1 cellular context compared by ENCODE assay signal in the genomic region with DNA sequence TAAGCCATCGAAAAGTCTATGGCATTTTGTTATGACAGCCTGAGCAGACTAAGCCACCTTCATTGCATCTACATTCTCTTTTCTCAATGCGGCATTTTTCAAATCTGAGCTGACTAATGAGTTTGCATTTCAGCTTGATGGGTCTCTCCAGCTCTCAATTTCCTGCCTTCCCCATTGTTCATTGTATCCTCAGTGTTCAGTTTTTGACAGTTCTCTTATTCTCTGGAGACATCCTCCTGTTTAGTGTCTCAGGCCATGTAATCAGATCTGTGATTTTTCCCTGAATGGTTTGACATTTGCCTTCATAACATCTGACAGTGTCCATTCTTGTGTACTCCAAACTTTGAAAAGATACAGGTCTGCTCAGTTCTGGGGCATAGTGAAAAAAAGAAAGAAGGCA.
TF ChIP-seq lines count a peak whose summit lies in the region.

No MANE protein-coding gene starts in this region.

TF ChIP-seq in GM23338, 12 proteins besides CTCF, POLR2A, EP300 and RAD21 (continued from another document):
- TF ChIP-seq, protein P1, sequence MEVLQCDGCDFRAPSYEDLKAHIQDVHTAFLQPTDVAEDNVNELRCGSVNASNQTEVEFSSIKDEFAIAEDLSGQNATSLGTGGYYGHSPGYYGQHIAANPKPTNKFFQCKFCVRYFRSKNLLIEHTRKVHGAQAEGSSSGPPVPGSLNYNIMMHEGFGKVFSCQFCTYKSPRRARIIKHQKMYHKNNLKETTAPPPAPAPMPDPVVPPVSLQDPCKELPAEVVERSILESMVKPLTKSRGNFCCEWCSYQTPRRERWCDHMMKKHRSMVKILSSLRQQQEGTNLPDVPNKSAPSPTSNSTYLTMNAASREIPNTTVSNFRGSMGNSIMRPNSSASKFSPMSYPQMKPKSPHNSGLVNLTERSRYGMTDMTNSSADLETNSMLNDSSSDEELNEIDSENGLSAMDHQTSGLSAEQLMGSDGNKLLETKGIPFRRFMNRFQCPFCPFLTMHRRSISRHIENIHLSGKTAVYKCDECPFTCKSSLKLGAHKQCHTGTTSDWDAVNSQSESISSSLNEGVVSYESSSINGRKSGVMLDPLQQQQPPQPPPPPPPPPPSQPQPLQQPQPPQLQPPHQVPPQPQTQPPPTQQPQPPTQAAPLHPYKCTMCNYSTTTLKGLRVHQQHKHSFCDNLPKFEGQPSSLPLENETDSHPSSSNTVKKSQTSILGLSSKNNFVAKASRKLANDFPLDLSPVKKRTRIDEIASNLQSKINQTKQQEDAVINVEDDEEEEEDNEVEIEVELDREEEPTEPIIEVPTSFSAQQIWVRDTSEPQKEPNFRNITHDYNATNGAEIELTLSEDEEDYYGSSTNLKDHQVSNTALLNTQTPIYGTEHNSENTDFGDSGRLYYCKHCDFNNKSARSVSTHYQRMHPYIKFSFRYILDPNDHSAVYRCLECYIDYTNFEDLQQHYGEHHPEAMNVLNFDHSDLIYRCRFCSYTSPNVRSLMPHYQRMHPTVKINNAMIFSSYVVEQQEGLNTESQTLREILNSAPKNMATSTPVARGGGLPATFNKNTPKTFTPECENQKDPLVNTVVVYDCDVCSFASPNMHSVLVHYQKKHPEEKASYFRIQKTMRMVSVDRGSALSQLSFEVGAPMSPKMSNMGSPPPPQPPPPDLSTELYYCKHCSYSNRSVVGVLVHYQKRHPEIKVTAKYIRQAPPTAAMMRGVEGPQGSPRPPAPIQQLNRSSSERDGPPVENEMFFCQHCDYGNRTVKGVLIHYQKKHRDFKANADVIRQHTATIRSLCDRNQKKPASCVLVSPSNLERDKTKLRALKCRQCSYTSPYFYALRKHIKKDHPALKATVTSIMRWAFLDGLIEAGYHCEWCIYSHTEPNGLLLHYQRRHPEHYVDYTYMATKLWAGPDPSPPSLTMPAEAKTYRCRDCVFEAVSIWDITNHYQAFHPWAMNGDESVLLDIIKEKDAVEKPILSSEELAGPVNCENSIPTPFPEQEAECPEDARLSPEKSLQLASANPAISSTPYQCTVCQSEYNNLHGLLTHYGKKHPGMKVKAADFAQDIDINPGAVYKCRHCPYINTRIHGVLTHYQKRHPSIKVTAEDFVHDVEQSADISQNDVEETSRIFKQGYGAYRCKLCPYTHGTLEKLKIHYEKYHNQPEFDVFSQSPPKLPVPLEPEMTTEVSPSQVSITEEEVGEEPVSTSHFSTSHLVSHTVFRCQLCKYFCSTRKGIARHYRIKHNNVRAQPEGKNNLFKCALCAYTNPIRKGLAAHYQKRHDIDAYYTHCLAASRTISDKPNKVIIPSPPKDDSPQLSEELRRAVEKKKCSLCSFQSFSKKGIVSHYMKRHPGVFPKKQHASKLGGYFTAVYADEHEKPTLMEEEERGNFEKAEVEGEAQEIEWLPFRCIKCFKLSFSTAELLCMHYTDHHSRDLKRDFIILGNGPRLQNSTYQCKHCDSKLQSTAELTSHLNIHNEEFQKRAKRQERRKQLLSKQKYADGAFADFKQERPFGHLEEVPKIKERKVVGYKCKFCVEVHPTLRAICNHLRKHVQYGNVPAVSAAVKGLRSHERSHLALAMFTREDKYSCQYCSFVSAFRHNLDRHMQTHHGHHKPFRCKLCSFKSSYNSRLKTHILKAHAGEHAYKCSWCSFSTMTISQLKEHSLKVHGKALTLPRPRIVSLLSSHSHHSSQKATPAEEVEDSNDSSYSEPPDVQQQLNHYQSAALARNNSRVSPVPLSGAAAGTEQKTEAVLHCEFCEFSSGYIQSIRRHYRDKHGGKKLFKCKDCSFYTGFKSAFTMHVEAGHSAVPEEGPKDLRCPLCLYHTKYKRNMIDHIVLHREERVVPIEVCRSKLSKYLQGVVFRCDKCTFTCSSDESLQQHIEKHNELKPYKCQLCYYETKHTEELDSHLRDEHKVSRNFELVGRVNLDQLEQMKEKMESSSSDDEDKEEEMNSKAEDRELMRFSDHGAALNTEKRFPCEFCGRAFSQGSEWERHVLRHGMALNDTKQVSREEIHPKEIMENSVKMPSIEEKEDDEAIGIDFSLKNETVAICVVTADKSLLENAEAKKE (CRISPR knock-in tag; IDR thresholded peaks at IDR 0.05): no peak
- TF ChIP-seq POLR2AphosphoS5 (IDR thresholded peaks at IDR 0.05; ENCODE audit: low read depth) (no peak), EZH2 (IDR thresholded peaks at IDR 0.05; ENCODE audit: low read depth, unreplicated experiment) (no peak), ZNF114 (CRISPR knock-in tag; IDR thresholded peaks at IDR 0.05) (no peak)
